In the genomic region with DNA sequence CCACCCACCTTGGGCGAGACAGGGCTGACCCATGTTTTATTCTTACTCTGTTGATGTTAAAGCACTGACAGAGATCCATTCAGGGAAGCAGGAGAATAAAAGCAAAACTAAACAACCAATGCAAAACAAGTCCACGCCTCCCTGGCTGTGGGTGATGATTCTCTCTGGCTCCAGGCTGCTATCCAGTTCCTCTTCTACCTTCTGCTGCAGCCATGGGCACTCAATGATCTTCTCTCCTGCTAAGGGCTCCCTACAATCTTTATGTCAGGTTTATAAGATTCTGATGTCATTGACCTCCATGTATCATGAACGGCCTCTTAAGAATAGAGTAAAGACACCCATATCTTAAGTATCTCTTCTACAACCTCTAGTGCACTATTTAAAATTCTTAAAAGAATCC, we compare ENCODE assay signal across 27 cellular contexts.
"Had no signal": no experiment of that assay in that cellular context is flagged by ENCODE, and none has a peak within 500 bp of the region (broad histone marks: within the 10 kb centered on the region; RNA-seq: fewer than 3 reads in every experiment).

No MANE protein-coding gene starts in this region.

- H3K27ac ChIP-seq: epithelial cell of prostate, gastrocnemius medialis, neural progenitor cell, parathyroid adenoma, right lobe of liver, stomach, thyroid gland had no signal

- H3K27me3 ChIP-seq: gastrocnemius medialis, right lobe of liver, stomach, thyroid gland had no signal

- DNase-seq: effector CD8-positive, alpha-beta T cell; endodermal cell; foreskin fibroblast; gastrocnemius medialis; head of caudate nucleus; kidney; naive thymus-derived CD4-positive, alpha-beta T cell; right lobe of liver; stimulated activated CD4-positive, alpha-beta T cell treated with anti-CD3 and anti-CD28 coated beads, Interleukin-12 subunit alpha, Interleukin-12 subunit beta, amount 100 ng/mL, for 4 hours; stimulated activated CD4-positive, alpha-beta T cell treated with anti-CD3 and anti-CD28 coated beads, Interleukin-1b, Interleukin-23, amount 100 ng/mL, for 48 hours; stimulated activated CD4-positive, alpha-beta T cell treated with anti-CD3 and anti-CD28 coated beads, Interleukin-4, amount 100 ng/mL, for 1 hour; stimulated activated CD8-positive, alpha-beta memory T cell treated with anti-CD3 and anti-CD28 coated beads, Interleukin-4, amount 100 ng/mL, for 48 hours; stimulated activated naive CD4-positive, alpha-beta T cell treated with Interleukin-2 at 50 U/mL for 16 hours; stomach; thyroid gland had no signal

- H3K4me1 Mint-ChIP-seq: nephron had no signal

- H3K36me3 Mint-ChIP-seq: memory B cell, mesothelial cell of epicardium, type B pancreatic cell had no signal

- H2AFZ ChIP-seq: neural progenitor cell, parathyroid adenoma had no signal

- H3K4me3 Mint-ChIP-seq: endodermal cell; memory B cell; mesothelial cell of epicardium; naive thymus-derived CD4-positive, alpha-beta T cell; nephron; neural progenitor cell; type B pancreatic cell had no signal

- H3K4me2 ChIP-seq: neural progenitor cell, smooth muscle cell had no signal

- H3K9me3 ChIP-seq: gastrocnemius medialis, right lobe of liver, thyroid gland had no signal

- H3K79me2 ChIP-seq: parathyroid adenoma had no signal

- H3K36me3 ChIP-seq: gastrocnemius medialis, neural progenitor cell, right lobe of liver, stomach, thyroid gland had no signal

- H3K27ac Mint-ChIP-seq: endodermal cell; memory B cell; mesothelial cell of epicardium; naive thymus-derived CD4-positive, alpha-beta T cell; nephron; neural progenitor cell; progenitor cell of endocrine pancreas; type B pancreatic cell had no signal

- H3K4me1 ChIP-seq: gastrocnemius medialis, parathyroid adenoma, right lobe of liver, thyroid gland had no signal

- ATAC-seq: esophagus mucosa; gastrocnemius medialis; left lobe of liver; naive thymus-derived CD4-positive, alpha-beta T cell; right lobe of liver had no signal

- H3K4me3 ChIP-seq: gastrocnemius medialis, lung, neural progenitor cell, right lobe of liver, smooth muscle cell, stomach, thyroid gland had no signal
